ENCODE assay signal across 1 cellular context in the genomic region with DNA sequence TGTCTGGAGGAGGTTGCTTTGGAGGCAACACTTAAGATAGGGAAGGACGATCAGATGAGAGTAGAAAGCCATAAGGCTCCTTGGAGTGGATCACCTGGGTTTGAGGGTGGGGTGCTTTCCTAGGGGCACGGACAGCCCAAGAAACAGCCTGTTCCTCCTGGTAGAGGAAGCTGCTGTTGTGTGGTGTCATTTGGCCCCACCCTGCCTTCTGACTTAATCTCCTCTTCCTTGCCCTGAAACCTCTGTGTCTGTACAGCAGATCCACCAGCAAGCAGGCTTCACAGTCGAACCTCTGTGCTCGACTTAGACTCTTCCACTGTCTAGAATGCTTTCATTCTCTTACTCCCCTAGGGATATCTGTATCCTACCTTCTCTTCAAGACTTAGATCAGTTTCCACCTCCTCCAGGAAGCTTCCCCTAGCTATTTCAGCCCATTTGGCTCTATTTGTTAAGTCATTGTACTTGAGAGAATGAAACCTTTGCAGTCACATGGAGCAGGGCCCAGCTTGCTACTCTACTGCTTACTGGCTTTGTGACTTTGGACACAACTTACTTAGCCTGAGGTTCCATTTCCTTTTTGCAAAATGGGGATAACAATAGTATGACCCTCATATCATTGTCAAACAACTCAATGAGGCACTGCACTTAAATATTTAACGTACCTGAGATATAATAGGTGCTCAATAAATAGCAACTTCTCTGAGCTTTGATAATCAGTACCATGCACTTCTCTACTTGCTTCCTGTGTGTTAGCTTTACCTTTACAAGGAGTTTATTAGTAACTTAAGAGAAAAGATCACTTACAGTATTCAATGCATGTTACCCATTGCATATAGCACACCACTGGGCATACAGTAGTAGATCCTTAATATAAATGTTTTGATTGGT.
TF ChIP-seq lines count a peak whose summit lies in the region.

No MANE protein-coding gene starts in this region.

TF ChIP-seq in H1, 55 proteins besides CTCF, POLR2A, EP300 and RAD21 (continued from another document):
- TF ChIP-seq, protein P1, sequence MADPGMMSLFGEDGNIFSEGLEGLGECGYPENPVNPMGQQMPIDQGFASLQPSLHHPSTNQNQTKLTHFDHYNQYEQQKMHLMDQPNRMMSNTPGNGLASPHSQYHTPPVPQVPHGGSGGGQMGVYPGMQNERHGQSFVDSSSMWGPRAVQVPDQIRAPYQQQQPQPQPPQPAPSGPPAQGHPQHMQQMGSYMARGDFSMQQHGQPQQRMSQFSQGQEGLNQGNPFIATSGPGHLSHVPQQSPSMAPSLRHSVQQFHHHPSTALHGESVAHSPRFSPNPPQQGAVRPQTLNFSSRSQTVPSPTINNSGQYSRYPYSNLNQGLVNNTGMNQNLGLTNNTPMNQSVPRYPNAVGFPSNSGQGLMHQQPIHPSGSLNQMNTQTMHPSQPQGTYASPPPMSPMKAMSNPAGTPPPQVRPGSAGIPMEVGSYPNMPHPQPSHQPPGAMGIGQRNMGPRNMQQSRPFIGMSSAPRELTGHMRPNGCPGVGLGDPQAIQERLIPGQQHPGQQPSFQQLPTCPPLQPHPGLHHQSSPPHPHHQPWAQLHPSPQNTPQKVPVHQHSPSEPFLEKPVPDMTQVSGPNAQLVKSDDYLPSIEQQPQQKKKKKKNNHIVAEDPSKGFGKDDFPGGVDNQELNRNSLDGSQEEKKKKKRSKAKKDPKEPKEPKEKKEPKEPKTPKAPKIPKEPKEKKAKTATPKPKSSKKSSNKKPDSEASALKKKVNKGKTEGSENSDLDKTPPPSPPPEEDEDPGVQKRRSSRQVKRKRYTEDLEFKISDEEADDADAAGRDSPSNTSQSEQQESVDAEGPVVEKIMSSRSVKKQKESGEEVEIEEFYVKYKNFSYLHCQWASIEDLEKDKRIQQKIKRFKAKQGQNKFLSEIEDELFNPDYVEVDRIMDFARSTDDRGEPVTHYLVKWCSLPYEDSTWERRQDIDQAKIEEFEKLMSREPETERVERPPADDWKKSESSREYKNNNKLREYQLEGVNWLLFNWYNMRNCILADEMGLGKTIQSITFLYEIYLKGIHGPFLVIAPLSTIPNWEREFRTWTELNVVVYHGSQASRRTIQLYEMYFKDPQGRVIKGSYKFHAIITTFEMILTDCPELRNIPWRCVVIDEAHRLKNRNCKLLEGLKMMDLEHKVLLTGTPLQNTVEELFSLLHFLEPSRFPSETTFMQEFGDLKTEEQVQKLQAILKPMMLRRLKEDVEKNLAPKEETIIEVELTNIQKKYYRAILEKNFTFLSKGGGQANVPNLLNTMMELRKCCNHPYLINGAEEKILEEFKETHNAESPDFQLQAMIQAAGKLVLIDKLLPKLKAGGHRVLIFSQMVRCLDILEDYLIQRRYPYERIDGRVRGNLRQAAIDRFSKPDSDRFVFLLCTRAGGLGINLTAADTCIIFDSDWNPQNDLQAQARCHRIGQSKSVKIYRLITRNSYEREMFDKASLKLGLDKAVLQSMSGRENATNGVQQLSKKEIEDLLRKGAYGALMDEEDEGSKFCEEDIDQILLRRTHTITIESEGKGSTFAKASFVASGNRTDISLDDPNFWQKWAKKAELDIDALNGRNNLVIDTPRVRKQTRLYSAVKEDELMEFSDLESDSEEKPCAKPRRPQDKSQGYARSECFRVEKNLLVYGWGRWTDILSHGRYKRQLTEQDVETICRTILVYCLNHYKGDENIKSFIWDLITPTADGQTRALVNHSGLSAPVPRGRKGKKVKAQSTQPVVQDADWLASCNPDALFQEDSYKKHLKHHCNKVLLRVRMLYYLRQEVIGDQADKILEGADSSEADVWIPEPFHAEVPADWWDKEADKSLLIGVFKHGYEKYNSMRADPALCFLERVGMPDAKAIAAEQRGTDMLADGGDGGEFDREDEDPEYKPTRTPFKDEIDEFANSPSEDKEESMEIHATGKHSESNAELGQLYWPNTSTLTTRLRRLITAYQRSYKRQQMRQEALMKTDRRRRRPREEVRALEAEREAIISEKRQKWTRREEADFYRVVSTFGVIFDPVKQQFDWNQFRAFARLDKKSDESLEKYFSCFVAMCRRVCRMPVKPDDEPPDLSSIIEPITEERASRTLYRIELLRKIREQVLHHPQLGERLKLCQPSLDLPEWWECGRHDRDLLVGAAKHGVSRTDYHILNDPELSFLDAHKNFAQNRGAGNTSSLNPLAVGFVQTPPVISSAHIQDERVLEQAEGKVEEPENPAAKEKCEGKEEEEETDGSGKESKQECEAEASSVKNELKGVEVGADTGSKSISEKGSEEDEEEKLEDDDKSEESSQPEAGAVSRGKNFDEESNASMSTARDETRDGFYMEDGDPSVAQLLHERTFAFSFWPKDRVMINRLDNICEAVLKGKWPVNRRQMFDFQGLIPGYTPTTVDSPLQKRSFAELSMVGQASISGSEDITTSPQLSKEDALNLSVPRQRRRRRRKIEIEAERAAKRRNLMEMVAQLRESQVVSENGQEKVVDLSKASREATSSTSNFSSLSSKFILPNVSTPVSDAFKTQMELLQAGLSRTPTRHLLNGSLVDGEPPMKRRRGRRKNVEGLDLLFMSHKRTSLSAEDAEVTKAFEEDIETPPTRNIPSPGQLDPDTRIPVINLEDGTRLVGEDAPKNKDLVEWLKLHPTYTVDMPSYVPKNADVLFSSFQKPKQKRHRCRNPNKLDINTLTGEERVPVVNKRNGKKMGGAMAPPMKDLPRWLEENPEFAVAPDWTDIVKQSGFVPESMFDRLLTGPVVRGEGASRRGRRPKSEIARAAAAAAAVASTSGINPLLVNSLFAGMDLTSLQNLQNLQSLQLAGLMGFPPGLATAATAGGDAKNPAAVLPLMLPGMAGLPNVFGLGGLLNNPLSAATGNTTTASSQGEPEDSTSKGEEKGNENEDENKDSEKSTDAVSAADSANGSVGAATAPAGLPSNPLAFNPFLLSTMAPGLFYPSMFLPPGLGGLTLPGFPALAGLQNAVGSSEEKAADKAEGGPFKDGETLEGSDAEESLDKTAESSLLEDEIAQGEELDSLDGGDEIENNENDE (IDR thresholded peaks at IDR 0.05; ENCODE audit: insufficient replicate concordance, low read length) = no peak
